Comparison of ENCODE assay signal across 1 cellular context in the genomic region with DNA sequence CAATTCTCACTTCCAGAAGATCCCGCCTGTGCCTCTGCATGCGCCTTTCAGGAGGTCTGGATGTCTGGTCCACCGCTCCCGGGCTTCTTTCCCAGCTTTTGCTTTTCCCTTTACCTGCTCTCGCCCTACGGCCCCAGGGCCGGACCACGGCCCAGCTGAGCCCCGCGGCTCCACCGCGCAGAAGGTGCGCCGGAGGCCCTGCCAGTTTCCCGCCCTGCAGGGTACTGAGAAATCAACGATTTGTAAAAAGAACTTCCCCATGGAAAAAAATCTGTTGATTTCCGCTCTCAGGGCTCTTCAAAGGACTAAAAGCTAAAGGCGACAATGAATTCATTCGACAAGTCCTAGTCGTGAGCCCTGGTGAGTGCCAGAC.
A peak's percentile ranks its signal among the peaks of the same experiment; 100 is the strongest.
TF ChIP-seq lines count a peak whose summit lies in the region.

No MANE protein-coding gene starts in this region.

TF ChIP-seq in H1, 55 proteins besides CTCF, POLR2A, EP300 and RAD21:
- TF ChIP-seq GTF2F1 (IDR thresholded peaks at IDR 0.05; ENCODE audit: borderline replicate concordance, low read depth, low read length) (no peak), SIN3A (conservative IDR thresholded peaks at IDR 0.05 in 1 of 2, IDR thresholded peaks at IDR 0.05 in 1 of 2; ENCODE audit: low read depth in 1 of 2, low read length in 2 of 2) (0 out of 4 replicates have a peak, but pooled peaks of 1 of the 2 experiments have one; percentile 9), CTBP2 (IDR thresholded peaks at IDR 0.05; ENCODE audit: borderline replicate concordance, insufficient read depth, insufficient read length, low read length) (no peak), CEBPB (IDR thresholded peaks at IDR 0.05; ENCODE audit: low read depth, low read length) (no peak)
- TF ChIP-seq, protein P1, sequence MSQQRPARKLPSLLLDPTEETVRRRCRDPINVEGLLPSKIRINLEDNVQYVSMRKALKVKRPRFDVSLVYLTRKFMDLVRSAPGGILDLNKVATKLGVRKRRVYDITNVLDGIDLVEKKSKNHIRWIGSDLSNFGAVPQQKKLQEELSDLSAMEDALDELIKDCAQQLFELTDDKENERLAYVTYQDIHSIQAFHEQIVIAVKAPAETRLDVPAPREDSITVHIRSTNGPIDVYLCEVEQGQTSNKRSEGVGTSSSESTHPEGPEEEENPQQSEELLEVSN (IDR thresholded peaks at IDR 0.05) = peak; percentile 29; the same call in 1 of the 2 replicates
